In the genomic region with DNA sequence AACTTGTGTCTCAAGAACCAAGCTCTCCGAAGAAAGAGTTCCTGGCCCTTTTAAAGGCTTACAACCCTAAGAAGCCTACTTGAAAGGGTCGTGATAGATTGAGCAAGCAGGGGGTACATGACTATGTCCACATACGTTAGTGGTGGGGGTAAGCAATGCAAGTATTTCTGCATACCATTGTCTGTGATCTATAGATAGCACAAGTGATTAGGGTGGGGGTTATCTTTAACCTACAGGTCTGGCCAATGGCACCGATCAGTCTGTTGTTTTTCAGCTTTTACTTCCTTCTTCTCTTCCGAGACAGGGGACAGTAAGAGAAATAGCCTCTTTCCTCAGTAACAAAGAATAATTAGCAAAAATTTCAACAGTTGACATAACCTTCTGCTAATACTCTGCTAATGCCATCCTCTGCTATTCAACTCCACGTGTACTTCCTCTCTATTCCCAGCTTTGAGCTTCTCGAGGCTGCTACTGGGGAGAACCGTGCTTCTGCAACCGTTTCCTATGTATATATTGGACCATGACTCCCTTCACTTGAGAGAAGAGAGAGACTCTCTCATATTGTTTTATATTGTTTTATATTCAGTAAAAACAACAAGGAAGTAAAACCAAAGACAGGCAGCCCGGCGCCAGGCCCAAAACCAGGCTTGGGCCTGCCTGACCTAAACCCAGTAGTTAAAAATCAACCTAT, we compare ENCODE assay signal across 28 cellular contexts.
"Had no signal": no experiment of that assay in that cellular context is flagged by ENCODE, and none has a peak within 500 bp of the region (broad histone marks: within the 10 kb centered on the region; RNA-seq: fewer than 3 reads in every experiment).

No MANE protein-coding gene starts in this region.

- H3K36me3 ChIP-seq: esophagus squamous epithelium, heart right ventricle, ovary, sigmoid colon, spleen, tibial artery, upper lobe of left lung had no signal

- FAIRE-seq: endometrium, keratinocyte, urothelium cell line had no signal

- ATAC-seq: effector memory CD8-positive, alpha-beta T cell; heart right ventricle; left lobe of liver; naive thymus-derived CD8-positive, alpha-beta T cell; psoas muscle; right cardiac atrium; stimulated activated memory B cell treated with anti-CD40 and anti-IgM and Interleukin-4, amounts not matched to agents 10 μg/mL and 1 μg/mL and 100 μg/mL, for 72 hours; stimulated activated naive CD8-positive, alpha-beta T cell treated with anti-CD3 and anti-CD28 coated beads, Interleukin-15, Interleukin-2, amounts not matched to agents 100 U/mL and 50 U/mL, for 24 hours had no signal

- DNase-seq: cortex of kidney; effector memory CD8-positive, alpha-beta T cell; esophagus squamous epithelium; foreskin melanocyte; glutamatergic neuron; heart right ventricle; hippocampal formation; naive thymus-derived CD8-positive, alpha-beta T cell; nephron progenitor cell; nucleus accumbens; ovary; posterior cingulate gyrus; psoas muscle; right cardiac atrium; sigmoid colon; spleen; stimulated activated CD4-positive, alpha-beta T cell treated with anti-CD3 and anti-CD28 coated beads, Interleukin-4, amount 100 ng/mL, for 4 hours; stimulated activated naive CD8-positive, alpha-beta T cell treated with anti-CD3 and anti-CD28 coated beads, Interleukin-15, Interleukin-2, amounts not matched to agents 100 U/mL and 50 U/mL, for 24 hours; substantia nigra; testis; tibial artery had no signal

- H3K4me3 ChIP-seq: esophagus squamous epithelium, heart right ventricle, lung, ovary, psoas muscle, sigmoid colon, spleen, testis, tibial artery, upper lobe of left lung had no signal

- H3K9me3 ChIP-seq: esophagus squamous epithelium, ovary, psoas muscle, sigmoid colon, testis, tibial artery, upper lobe of left lung had no signal

- H3K27ac ChIP-seq: esophagus squamous epithelium, heart right ventricle, ovary, psoas muscle, sigmoid colon, spleen, testis, tibial artery, upper lobe of left lung had no signal

- H3K4me1 ChIP-seq: esophagus squamous epithelium, heart right ventricle, psoas muscle, sigmoid colon, spleen, testis, tibial artery, upper lobe of left lung had no signal

- H3K27me3 ChIP-seq: esophagus squamous epithelium, heart right ventricle, ovary, sigmoid colon, spleen, testis, tibial artery, upper lobe of left lung had no signal
